ENCODE assay signal across 27 cellular contexts in the genomic region with DNA sequence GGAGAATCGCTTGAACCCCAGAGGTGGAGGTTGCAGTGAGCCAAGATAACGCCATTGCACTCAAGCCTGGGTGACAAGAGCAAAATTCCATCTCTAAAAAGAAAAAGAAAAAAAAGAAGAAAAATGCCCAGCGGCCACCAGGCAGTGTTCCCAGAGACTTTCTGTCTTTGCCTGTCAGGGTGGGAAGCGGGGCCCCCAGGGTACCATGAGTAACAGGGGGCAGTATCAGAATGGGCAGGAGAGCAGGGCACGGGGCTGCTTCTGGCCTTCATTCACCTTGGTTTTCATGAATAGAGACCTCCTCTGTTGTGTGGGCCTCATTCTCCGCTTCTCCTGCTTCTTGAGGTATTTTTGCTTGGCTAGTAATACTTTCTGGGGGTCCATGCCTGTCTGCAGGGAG. TPM values are rescaled to one million over a fixed set of nuclear protein-coding genes. Genes with fewer than 3 reads are reported as not detected.
"Had no signal": no experiment of that assay in that cellular context is flagged by ENCODE, and none has a peak within 500 bp of the region (broad histone marks: within the 10 kb centered on the region; RNA-seq: fewer than 3 reads in every experiment).

No MANE protein-coding gene starts in this region.

- ATAC-seq: T-helper 17 cell had no signal

- DNase-seq: activated B cell treated with CpG ODN at 0.5 μM for 24 hours; activated CD4-positive, alpha-beta T cell treated with anti-CD3 and anti-CD28 coated beads for 1 hour; activated CD4-positive, alpha-beta T cell treated with anti-CD3 and anti-CD28 coated beads, Interleukin-2, amount 10 ng/mL, durations not matched to agents 24 days and 14 days; activated CD4-positive, alpha-beta T cell treated with anti-CD3 and anti-CD28 coated beads, Interleukin-2, amount 50 U/mL, for 48 hours; activated gamma-delta T cell; activated naive CD4-positive, alpha-beta T cell treated with anti-CD3 and anti-CD28 coated beads for 36 hours; activated T-cell treated with anti-CD3 and anti-CD28 coated beads for 4 hours; amygdala; MG63; MV-4-11; NCI-H1092 treated with DMSO at 0.1 percent for 48 hours; NCI-H1417 treated with DMSO at 0.1 percent for 48 hours; NCI-H1694; NCI-H2029; NCI-H2107; NCI-H2171 treated with DMSO at 0.1 percent for 48 hours; NCI-H226; NCI-H526; NCI-H82; SIG-M5; T-helper 17 cell; T1000 had no signal

- H3K4me1 Mint-ChIP-seq: activated B cell treated with CpG ODN at 0.5 μM for 24 hours; activated CD4-positive, alpha-beta T cell treated with anti-CD3 and anti-CD28 coated beads, Interleukin-2, amount 10 ng/mL, durations not matched to agents 24 days and 14 days; T-helper 17 cell had no signal

- H3K36me3 Mint-ChIP-seq: activated naive CD8-positive, alpha-beta T cell; brain had no signal

- H3K27ac Mint-ChIP-seq: activated B cell treated with CpG ODN at 0.5 μM for 24 hours; activated CD4-positive, alpha-beta T cell treated with anti-CD3 and anti-CD28 coated beads, Interleukin-2, amount 10 ng/mL, durations not matched to agents 24 days and 14 days; activated naive CD4-positive, alpha-beta T cell treated with anti-CD3 and anti-CD28 coated beads for 36 hours; activated naive CD8-positive, alpha-beta T cell; brain; T-helper 17 cell had no signal

- H3K27me3 Mint-ChIP-seq: brain had no signal

- H3K4me3 Mint-ChIP-seq: activated B cell treated with CpG ODN at 0.5 μM for 24 hours; activated CD4-positive, alpha-beta T cell treated with anti-CD3 and anti-CD28 coated beads, Interleukin-2, amount 10 ng/mL, durations not matched to agents 24 days and 14 days; activated naive CD4-positive, alpha-beta T cell treated with anti-CD3 and anti-CD28 coated beads for 36 hours; activated naive CD8-positive, alpha-beta T cell; brain; T-helper 17 cell had no signal

- H3K9me3 Mint-ChIP-seq: activated B cell treated with CpG ODN at 0.5 μM for 24 hours; activated CD4-positive, alpha-beta T cell treated with anti-CD3 and anti-CD28 coated beads, Interleukin-2, amount 10 ng/mL, durations not matched to agents 24 days and 14 days; activated naive CD4-positive, alpha-beta T cell treated with anti-CD3 and anti-CD28 coated beads for 36 hours; brain had no signal

RNA-seq across cellular contexts. Expression of gene SLC26A9, which starts 20.4 kb away (rescaled TPM):
- total RNA-seq: activated B cell treated with CpG ODN at 0.5 μM for 24 hours; activated CD4-positive, alpha-beta T cell treated with anti-CD3 and anti-CD28 coated beads, Interleukin-2, amount 10 ng/mL, durations not matched to agents 24 days and 14 days; activated CD8-positive, alpha-beta memory T cell treated with anti-CD3 and anti-CD28 coated beads for 36 hours; activated naive CD4-positive, alpha-beta T cell treated with anti-CD3 and anti-CD28 coated beads for 36 hours; astrocyte; OCI-LY7; T-helper 17 cell had no signal
